In the genomic region with DNA sequence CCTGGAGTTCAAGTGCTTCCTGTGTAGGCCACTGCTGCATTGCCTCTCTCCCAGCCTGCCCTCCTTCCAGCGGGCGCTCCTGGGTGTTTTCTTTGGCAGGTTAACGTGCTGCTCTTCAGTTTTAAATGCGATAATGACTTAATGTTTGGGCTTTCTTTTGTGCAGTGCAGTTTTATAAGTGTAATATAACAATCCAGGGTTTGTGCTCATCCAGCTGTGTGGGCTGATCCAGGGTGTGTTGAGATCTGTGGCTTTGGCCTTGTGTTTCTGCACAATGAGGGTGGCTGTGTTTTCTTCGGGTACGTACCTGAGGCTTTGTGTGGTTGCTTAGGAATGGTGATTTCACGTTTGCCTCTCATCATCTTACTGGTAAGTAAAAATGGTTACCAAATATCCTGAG, we compare ENCODE assay signal across 1 cellular context.
TF ChIP-seq lines count a peak whose summit lies in the region.

No MANE protein-coding gene starts in this region.

TF ChIP-seq in HEK293, 187 proteins besides CTCF, POLR2A, EP300 and RAD21 (continued from another document and continues in another):
- TF ChIP-seq, protein P1, sequence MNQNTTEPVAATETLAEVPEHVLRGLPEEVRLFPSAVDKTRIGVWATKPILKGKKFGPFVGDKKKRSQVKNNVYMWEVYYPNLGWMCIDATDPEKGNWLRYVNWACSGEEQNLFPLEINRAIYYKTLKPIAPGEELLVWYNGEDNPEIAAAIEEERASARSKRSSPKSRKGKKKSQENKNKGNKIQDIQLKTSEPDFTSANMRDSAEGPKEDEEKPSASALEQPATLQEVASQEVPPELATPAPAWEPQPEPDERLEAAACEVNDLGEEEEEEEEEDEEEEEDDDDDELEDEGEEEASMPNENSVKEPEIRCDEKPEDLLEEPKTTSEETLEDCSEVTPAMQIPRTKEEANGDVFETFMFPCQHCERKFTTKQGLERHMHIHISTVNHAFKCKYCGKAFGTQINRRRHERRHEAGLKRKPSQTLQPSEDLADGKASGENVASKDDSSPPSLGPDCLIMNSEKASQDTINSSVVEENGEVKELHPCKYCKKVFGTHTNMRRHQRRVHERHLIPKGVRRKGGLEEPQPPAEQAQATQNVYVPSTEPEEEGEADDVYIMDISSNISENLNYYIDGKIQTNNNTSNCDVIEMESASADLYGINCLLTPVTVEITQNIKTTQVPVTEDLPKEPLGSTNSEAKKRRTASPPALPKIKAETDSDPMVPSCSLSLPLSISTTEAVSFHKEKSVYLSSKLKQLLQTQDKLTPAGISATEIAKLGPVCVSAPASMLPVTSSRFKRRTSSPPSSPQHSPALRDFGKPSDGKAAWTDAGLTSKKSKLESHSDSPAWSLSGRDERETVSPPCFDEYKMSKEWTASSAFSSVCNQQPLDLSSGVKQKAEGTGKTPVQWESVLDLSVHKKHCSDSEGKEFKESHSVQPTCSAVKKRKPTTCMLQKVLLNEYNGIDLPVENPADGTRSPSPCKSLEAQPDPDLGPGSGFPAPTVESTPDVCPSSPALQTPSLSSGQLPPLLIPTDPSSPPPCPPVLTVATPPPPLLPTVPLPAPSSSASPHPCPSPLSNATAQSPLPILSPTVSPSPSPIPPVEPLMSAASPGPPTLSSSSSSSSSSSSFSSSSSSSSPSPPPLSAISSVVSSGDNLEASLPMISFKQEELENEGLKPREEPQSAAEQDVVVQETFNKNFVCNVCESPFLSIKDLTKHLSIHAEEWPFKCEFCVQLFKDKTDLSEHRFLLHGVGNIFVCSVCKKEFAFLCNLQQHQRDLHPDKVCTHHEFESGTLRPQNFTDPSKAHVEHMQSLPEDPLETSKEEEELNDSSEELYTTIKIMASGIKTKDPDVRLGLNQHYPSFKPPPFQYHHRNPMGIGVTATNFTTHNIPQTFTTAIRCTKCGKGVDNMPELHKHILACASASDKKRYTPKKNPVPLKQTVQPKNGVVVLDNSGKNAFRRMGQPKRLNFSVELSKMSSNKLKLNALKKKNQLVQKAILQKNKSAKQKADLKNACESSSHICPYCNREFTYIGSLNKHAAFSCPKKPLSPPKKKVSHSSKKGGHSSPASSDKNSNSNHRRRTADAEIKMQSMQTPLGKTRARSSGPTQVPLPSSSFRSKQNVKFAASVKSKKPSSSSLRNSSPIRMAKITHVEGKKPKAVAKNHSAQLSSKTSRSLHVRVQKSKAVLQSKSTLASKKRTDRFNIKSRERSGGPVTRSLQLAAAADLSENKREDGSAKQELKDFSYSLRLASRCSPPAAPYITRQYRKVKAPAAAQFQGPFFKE (tag by site-specific recombination; IDR thresholded peaks at IDR 0.05; ENCODE audit: borderline replicate concordance) = no peak
- TF ChIP-seq ZBTB1 (tag by site-specific recombination; IDR thresholded peaks at IDR 0.05) (no peak), SETDB1 (IDR thresholded peaks at IDR 0.05; ENCODE audit: insufficient read length, low read length) (no peak), ZSCAN23 (tag by site-specific recombination; IDR thresholded peaks at IDR 0.05) (no peak), OSR2 (tag by site-specific recombination; IDR thresholded peaks at IDR 0.05) (peak; percentile 97), ZNF335 (tag by site-specific recombination; conservative IDR thresholded peaks at IDR 0.05) (no peak), ZNF677 (tag by site-specific recombination; IDR thresholded peaks at IDR 0.05) (no peak), ZNF426 (tag by site-specific recombination; IDR thresholded peaks at IDR 0.05) (no peak), ZBTB21 (tag by site-specific recombination; IDR thresholded peaks at IDR 0.05) (no peak), ZFP41 (tag by site-specific recombination; IDR thresholded peaks at IDR 0.05; ENCODE audit: borderline replicate concordance) (no peak), ZFP3 (tag by site-specific recombination; IDR thresholded peaks at IDR 0.05; ENCODE audit: low read depth) (no peak), ZNF391 (tag by site-specific recombination; IDR thresholded peaks at IDR 0.05; ENCODE audit: borderline replicate concordance, low read depth) (0 out of 2 replicates have a peak, but pooled peaks have one; percentile 43), KLF1 (tag by site-specific recombination; IDR thresholded peaks at IDR 0.05) (peak; percentile 69), ZNF629 (tag by site-specific recombination; IDR thresholded peaks at IDR 0.05) (peak; percentile 54; the same call in 1 of the 2 replicates), ZBTB8A (tag by site-specific recombination; IDR thresholded peaks at IDR 0.05) (peak; percentile 76), ZNF623 (tag by site-specific recombination; IDR thresholded peaks at IDR 0.05) (no peak), ZNF707 (tag by site-specific recombination; IDR thresholded peaks at IDR 0.05) (no peak), ZXDB (tag by site-specific recombination; IDR thresholded peaks at IDR 0.05) (peak; percentile 87), BCL11A (tag by site-specific recombination; IDR thresholded peaks at IDR 0.05; ENCODE audit: low read depth) (peak; percentile 75; the same call in 1 of the 2 replicates), GFI1B (tag by site-specific recombination; IDR thresholded peaks at IDR 0.05) (0 out of 2 replicates have a peak, but pooled peaks have one; percentile 47), HOXD13 (CRISPR knock-in tag; IDR thresholded peaks at IDR 0.05; ENCODE audit: borderline replicate concordance) (peak; percentile 98), ZNF558 (tag by site-specific recombination; IDR thresholded peaks at IDR 0.05) (no peak), ZNF19 (tag by site-specific recombination; IDR thresholded peaks at IDR 0.05; ENCODE audit: low read depth) (0 out of 2 replicates have a peak, but pooled peaks have one; percentile 60), ZNF843 (tag by site-specific recombination; IDR thresholded peaks at IDR 0.05) (peak; percentile 98), ZSCAN16 (tag by site-specific recombination; IDR thresholded peaks at IDR 0.05) (no peak), ZNF549 (tag by site-specific recombination; IDR thresholded peaks at IDR 0.05) (no peak), ZNF394 (tag by site-specific recombination; IDR thresholded peaks at IDR 0.05; ENCODE audit: borderline replicate concordance) (peak; percentile 39; the same call in 1 of the 2 replicates), GLIS1 (tag by site-specific recombination; IDR thresholded peaks at IDR 0.05) (peak; percentile 75), ZNF529 (tag by site-specific recombination; IDR thresholded peaks at IDR 0.05; ENCODE audit: insufficient replicate concordance) (no peak), ZNF600 (tag by site-specific recombination; IDR thresholded peaks at IDR 0.05) (peak; percentile 57; the same call in 1 of the 2 replicates), YY1 (tag by site-specific recombination; IDR thresholded peaks at IDR 0.05) (no peak), ZNF266 (tag by site-specific recombination; IDR thresholded peaks at IDR 0.05; ENCODE audit: low read depth) (no peak), FEZF1 (tag by site-specific recombination; IDR thresholded peaks at IDR 0.05) (peak; percentile 95), ZNF112 (tag by site-specific recombination; IDR thresholded peaks at IDR 0.05) (no peak), ZNF561 (tag by site-specific recombination; IDR thresholded peaks at IDR 0.05; ENCODE audit: borderline replicate concordance) (peak; percentile 83; the same call in 1 of the 2 replicates), MYNN (tag by site-specific recombination; IDR thresholded peaks at IDR 0.05; ENCODE audit: borderline replicate concordance) (no peak), ZNF324 (tag by site-specific recombination; IDR thresholded peaks at IDR 0.05) (0 out of 2 replicates have a peak, but pooled peaks have one; percentile 47)
- TF ChIP-seq, protein P2, sequence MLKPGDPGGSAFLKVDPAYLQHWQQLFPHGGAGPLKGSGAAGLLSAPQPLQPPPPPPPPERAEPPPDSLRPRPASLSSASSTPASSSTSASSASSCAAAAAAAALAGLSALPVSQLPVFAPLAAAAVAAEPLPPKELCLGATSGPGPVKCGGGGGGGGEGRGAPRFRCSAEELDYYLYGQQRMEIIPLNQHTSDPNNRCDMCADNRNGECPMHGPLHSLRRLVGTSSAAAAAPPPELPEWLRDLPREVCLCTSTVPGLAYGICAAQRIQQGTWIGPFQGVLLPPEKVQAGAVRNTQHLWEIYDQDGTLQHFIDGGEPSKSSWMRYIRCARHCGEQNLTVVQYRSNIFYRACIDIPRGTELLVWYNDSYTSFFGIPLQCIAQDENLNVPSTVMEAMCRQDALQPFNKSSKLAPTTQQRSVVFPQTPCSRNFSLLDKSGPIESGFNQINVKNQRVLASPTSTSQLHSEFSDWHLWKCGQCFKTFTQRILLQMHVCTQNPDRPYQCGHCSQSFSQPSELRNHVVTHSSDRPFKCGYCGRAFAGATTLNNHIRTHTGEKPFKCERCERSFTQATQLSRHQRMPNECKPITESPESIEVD (tag by site-specific recombination; IDR thresholded peaks at IDR 0.05) = peak; percentile 90
- TF ChIP-seq, protein P3, sequence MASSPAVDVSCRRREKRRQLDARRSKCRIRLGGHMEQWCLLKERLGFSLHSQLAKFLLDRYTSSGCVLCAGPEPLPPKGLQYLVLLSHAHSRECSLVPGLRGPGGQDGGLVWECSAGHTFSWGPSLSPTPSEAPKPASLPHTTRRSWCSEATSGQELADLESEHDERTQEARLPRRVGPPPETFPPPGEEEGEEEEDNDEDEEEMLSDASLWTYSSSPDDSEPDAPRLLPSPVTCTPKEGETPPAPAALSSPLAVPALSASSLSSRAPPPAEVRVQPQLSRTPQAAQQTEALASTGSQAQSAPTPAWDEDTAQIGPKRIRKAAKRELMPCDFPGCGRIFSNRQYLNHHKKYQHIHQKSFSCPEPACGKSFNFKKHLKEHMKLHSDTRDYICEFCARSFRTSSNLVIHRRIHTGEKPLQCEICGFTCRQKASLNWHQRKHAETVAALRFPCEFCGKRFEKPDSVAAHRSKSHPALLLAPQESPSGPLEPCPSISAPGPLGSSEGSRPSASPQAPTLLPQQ (tag by site-specific recombination; IDR thresholded peaks at IDR 0.05) = no peak
- TF ChIP-seq, protein P4, sequence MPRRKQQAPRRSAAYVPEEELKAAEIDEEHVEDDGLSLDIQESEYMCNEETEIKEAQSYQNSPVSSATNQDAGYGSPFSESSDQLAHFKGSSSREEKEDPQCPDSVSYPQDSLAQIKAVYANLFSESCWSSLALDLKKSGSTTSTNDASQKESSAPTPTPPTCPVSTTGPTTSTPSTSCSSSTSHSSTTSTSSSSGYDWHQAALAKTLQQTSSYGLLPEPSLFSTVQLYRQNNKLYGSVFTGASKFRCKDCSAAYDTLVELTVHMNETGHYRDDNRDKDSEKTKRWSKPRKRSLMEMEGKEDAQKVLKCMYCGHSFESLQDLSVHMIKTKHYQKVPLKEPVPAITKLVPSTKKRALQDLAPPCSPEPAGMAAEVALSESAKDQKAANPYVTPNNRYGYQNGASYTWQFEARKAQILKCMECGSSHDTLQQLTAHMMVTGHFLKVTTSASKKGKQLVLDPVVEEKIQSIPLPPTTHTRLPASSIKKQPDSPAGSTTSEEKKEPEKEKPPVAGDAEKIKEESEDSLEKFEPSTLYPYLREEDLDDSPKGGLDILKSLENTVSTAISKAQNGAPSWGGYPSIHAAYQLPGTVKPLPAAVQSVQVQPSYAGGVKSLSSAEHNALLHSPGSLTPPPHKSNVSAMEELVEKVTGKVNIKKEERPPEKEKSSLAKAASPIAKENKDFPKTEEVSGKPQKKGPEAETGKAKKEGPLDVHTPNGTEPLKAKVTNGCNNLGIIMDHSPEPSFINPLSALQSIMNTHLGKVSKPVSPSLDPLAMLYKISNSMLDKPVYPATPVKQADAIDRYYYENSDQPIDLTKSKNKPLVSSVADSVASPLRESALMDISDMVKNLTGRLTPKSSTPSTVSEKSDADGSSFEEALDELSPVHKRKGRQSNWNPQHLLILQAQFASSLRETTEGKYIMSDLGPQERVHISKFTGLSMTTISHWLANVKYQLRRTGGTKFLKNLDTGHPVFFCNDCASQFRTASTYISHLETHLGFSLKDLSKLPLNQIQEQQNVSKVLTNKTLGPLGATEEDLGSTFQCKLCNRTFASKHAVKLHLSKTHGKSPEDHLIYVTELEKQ (tag by site-specific recombination; IDR thresholded peaks at IDR 0.05; ENCODE audit: borderline replicate concordance) = peak; percentile 87; the same call in 1 of the 2 replicates
- TF ChIP-seq, protein P5, sequence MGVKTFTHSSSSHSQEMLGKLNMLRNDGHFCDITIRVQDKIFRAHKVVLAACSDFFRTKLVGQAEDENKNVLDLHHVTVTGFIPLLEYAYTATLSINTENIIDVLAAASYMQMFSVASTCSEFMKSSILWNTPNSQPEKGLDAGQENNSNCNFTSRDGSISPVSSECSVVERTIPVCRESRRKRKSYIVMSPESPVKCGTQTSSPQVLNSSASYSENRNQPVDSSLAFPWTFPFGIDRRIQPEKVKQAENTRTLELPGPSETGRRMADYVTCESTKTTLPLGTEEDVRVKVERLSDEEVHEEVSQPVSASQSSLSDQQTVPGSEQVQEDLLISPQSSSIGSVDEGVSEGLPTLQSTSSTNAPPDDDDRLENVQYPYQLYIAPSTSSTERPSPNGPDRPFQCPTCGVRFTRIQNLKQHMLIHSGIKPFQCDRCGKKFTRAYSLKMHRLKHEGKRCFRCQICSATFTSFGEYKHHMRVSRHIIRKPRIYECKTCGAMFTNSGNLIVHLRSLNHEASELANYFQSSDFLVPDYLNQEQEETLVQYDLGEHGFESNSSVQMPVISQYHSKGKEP (tag by site-specific recombination; IDR thresholded peaks at IDR 0.05) = peak; percentile 92
- TF ChIP-seq, protein P6, sequence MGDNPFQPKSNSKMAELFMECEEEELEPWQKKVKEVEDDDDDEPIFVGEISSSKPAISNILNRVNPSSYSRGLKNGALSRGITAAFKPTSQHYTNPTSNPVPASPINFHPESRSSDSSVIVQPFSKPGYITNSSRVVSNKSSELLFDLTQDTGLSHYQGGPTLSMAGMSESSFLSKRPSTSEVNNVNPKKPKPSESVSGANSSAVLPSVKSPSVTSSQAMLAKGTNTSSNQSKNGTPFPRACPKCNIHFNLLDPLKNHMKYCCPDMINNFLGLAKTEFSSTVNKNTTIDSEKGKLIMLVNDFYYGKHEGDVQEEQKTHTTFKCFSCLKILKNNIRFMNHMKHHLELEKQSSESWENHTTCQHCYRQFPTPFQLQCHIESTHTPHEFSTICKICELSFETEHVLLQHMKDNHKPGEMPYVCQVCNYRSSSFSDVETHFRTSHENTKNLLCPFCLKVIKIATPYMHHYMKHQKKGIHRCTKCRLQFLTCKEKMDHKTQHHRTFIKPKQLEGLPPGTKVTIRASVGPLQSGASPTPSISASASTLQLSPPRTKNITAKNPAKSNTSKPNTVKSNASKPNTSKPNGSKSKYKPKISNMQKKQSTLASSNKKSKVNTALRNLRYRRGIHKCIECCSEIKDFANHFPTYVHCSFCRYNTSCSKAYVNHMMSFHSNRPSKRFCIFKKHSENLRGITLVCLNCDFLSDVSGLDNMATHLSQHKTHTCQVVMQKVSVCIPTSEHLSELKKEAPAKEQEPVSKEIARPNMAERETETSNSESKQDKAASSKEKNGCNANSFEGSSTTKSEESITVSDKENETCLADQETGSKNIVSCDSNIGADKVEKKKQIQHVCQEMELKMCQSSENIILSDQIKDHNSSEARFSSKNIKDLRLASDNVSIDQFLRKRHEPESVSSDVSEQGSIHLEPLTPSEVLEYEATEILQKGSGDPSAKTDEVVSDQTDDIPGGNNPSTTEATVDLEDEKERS (tag by site-specific recombination; IDR thresholded peaks at IDR 0.05) = no peak
- TF ChIP-seq, protein P7, sequence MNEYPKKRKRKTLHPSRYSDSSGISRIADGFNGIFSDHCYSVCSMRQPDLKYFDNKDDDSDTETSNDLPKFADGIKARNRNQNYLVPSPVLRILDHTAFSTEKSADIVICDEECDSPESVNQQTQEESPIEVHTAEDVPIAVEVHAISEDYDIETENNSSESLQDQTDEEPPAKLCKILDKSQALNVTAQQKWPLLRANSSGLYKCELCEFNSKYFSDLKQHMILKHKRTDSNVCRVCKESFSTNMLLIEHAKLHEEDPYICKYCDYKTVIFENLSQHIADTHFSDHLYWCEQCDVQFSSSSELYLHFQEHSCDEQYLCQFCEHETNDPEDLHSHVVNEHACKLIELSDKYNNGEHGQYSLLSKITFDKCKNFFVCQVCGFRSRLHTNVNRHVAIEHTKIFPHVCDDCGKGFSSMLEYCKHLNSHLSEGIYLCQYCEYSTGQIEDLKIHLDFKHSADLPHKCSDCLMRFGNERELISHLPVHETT (tag by site-specific recombination; IDR thresholded peaks at IDR 0.05) = no peak
